Comparison of ENCODE assay signal across 1 cellular context in genomic region chr2:200288670-200289429, GRCh38.
TF ChIP-seq lines count a peak whose summit lies in the region.

No MANE protein-coding gene starts in this region.

TF ChIP-seq in GM23338, 12 proteins besides CTCF, POLR2A, EP300 and RAD21 (continued from another document):
- TF ChIP-seq, protein P1, sequence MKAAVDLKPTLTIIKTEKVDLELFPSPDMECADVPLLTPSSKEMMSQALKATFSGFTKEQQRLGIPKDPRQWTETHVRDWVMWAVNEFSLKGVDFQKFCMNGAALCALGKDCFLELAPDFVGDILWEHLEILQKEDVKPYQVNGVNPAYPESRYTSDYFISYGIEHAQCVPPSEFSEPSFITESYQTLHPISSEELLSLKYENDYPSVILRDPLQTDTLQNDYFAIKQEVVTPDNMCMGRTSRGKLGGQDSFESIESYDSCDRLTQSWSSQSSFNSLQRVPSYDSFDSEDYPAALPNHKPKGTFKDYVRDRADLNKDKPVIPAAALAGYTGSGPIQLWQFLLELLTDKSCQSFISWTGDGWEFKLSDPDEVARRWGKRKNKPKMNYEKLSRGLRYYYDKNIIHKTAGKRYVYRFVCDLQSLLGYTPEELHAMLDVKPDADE (IDR thresholded peaks at IDR 0.05): no peak
- TF ChIP-seq POLR2AphosphoS5 (IDR thresholded peaks at IDR 0.05; ENCODE audit: low read depth): no peak
- TF ChIP-seq ZNF331 (CRISPR knock-in tag; IDR thresholded peaks at IDR 0.05; ENCODE audit: low read depth): no peak
- TF ChIP-seq EZH2 (IDR thresholded peaks at IDR 0.05; ENCODE audit: low read depth, unreplicated experiment): no peak
- no peak for TF ChIP-seq JUNB (IDR thresholded peaks at IDR 0.05; ENCODE audit: unreplicated experiment)
- TF ChIP-seq NANOG (IDR thresholded peaks at IDR 0.05; ENCODE audit: borderline replicate concordance): no peak
- TF ChIP-seq CREB1 (CRISPR knock-in tag; IDR thresholded peaks at IDR 0.05; ENCODE audit: low read depth): no peak
- TF ChIP-seq STAT1 (IDR thresholded peaks at IDR 0.05; ENCODE audit: unreplicated experiment): no peak
- no peak for TF ChIP-seq EZH2phosphoT487 (IDR thresholded peaks at IDR 0.05; ENCODE audit: unreplicated experiment)
